In the genomic region with DNA sequence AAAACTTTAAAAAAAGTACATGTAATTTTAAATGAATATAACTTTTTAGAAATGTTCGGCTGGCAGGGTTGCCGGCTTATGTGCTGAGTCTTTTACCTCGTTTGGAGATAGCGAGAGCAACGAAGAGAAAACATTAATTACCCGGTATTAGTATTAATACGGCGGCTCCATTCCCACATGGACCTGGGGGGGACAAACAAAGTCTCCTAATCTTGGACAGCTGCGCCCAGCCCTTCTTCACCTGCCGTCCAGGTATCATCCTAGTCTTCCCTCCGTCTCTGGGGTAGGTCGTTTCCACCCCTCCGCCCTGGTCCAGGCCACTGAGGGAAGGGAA, we compare ENCODE assay signal across 1 cellular context.
TF ChIP-seq lines count a peak whose summit lies in the region.

No MANE protein-coding gene starts in this region.

TF ChIP-seq in GM23338, 12 proteins besides CTCF, POLR2A, EP300 and RAD21 (continued from another document):
- TF ChIP-seq, protein P1, sequence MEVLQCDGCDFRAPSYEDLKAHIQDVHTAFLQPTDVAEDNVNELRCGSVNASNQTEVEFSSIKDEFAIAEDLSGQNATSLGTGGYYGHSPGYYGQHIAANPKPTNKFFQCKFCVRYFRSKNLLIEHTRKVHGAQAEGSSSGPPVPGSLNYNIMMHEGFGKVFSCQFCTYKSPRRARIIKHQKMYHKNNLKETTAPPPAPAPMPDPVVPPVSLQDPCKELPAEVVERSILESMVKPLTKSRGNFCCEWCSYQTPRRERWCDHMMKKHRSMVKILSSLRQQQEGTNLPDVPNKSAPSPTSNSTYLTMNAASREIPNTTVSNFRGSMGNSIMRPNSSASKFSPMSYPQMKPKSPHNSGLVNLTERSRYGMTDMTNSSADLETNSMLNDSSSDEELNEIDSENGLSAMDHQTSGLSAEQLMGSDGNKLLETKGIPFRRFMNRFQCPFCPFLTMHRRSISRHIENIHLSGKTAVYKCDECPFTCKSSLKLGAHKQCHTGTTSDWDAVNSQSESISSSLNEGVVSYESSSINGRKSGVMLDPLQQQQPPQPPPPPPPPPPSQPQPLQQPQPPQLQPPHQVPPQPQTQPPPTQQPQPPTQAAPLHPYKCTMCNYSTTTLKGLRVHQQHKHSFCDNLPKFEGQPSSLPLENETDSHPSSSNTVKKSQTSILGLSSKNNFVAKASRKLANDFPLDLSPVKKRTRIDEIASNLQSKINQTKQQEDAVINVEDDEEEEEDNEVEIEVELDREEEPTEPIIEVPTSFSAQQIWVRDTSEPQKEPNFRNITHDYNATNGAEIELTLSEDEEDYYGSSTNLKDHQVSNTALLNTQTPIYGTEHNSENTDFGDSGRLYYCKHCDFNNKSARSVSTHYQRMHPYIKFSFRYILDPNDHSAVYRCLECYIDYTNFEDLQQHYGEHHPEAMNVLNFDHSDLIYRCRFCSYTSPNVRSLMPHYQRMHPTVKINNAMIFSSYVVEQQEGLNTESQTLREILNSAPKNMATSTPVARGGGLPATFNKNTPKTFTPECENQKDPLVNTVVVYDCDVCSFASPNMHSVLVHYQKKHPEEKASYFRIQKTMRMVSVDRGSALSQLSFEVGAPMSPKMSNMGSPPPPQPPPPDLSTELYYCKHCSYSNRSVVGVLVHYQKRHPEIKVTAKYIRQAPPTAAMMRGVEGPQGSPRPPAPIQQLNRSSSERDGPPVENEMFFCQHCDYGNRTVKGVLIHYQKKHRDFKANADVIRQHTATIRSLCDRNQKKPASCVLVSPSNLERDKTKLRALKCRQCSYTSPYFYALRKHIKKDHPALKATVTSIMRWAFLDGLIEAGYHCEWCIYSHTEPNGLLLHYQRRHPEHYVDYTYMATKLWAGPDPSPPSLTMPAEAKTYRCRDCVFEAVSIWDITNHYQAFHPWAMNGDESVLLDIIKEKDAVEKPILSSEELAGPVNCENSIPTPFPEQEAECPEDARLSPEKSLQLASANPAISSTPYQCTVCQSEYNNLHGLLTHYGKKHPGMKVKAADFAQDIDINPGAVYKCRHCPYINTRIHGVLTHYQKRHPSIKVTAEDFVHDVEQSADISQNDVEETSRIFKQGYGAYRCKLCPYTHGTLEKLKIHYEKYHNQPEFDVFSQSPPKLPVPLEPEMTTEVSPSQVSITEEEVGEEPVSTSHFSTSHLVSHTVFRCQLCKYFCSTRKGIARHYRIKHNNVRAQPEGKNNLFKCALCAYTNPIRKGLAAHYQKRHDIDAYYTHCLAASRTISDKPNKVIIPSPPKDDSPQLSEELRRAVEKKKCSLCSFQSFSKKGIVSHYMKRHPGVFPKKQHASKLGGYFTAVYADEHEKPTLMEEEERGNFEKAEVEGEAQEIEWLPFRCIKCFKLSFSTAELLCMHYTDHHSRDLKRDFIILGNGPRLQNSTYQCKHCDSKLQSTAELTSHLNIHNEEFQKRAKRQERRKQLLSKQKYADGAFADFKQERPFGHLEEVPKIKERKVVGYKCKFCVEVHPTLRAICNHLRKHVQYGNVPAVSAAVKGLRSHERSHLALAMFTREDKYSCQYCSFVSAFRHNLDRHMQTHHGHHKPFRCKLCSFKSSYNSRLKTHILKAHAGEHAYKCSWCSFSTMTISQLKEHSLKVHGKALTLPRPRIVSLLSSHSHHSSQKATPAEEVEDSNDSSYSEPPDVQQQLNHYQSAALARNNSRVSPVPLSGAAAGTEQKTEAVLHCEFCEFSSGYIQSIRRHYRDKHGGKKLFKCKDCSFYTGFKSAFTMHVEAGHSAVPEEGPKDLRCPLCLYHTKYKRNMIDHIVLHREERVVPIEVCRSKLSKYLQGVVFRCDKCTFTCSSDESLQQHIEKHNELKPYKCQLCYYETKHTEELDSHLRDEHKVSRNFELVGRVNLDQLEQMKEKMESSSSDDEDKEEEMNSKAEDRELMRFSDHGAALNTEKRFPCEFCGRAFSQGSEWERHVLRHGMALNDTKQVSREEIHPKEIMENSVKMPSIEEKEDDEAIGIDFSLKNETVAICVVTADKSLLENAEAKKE (CRISPR knock-in tag; IDR thresholded peaks at IDR 0.05), result no peak
- no peak for TF ChIP-seq EZH2 (IDR thresholded peaks at IDR 0.05; ENCODE audit: low read depth, unreplicated experiment)
- TF ChIP-seq POLR2AphosphoS5 (IDR thresholded peaks at IDR 0.05; ENCODE audit: low read depth), result no peak
- no peak for TF ChIP-seq EZH2phosphoT487 (IDR thresholded peaks at IDR 0.05; ENCODE audit: unreplicated experiment)
- TF ChIP-seq CREB1 (CRISPR knock-in tag; IDR thresholded peaks at IDR 0.05; ENCODE audit: low read depth), result no peak
- TF ChIP-seq JUNB (IDR thresholded peaks at IDR 0.05; ENCODE audit: unreplicated experiment), result no peak
